Comparison of ENCODE assay signal across 14 cellular contexts in genomic region chr13:73714522-73714921, GRCh38.
DNase-seq lines count a peak whose midpoint lies in the region; ATAC-seq and TF ChIP-seq lines count a peak whose summit lies in the region.
"Had no signal": no experiment of that assay in that cellular context is flagged by ENCODE, and none has a peak within 500 bp of the region (broad histone marks: within the 10 kb centered on the region; RNA-seq: fewer than 3 reads in every experiment).

No MANE protein-coding gene starts in this region.

- DNase-seq in CD4-positive, alpha-beta memory T cell: peak in 1 of 5 donors; percentile 44
- DNase-seq in HT1080 (ENCODE audit: low read depth) (peak; percentile 19), foreskin keratinocyte (no peak), NCI-H1436 (lab: John Stamatoyannopoulos, UW) (no peak), DMS114 treated with DMSO at 0.1 percent for 48 hours (lab: John Stamatoyannopoulos, UW; ENCODE audit: unreplicated experiment) (no peak), NCI-H1417 treated with DMSO at 0.1 percent for 48 hours (lab: John Stamatoyannopoulos, UW) (no peak)
- peak; percentile 14 for DNase-seq in activated naive CD4-positive, alpha-beta T cell treated with anti-CD3 and anti-CD28 coated beads, Interleukin-2, amount 50 U/mL, for 16 hours
- DNase-seq: GDM1, left ventricle myocardium superior, NCI-H2081, right lobe of liver had no signal

- intact Hi-C loops in CD4-positive, alpha-beta memory T cell (cut with micrococcal nuclease): loop anchor here (2.0 to 10.0 kb wide), 2 partner anchors 420 to 1610 kb away; partner anchors contain the start of gene KLF12

- H3K36me3 Mint-ChIP-seq in CD4-positive, alpha-beta memory T cell: peaks cover 49 to 50% of the 10 kb centered on the region in 2 donors

- no peaks in the 10 kb centered on the region for H3K9me3 ChIP-seq in CD4-positive, alpha-beta memory T cell (ENCODE audit: control insufficient read depth in 1 of 2, low read length in 2 of 2)
- H3K9me3 ChIP-seq: breast epithelium, right lobe of liver had no signal

- POLR2A ChIA-PET in CD4-positive, alpha-beta memory T cell (lab: Charles Lee; ENCODE audit: partially characterized antibody): interaction anchor here (1.0 to 5.1 kb wide), 9 partner anchors 9 to 1611 kb away, joined by 3 to 30 read pairs (median 4); no protein-coding TSS in a partner anchor

- H3K27ac ChIP-seq in CD4-positive, alpha-beta memory T cell (ENCODE audit: low read depth, low read length): no peak overlapping the region
- peak overlapping the region; percentile 83 for H3K27ac ChIP-seq in foreskin keratinocyte
- H3K27ac ChIP-seq: right lobe of liver had no signal

- no peak for ATAC-seq in foreskin keratinocyte
- ATAC-seq: HCT116, K562, left ventricle myocardium superior, right lobe of liver had no signal

- peaks cover 52% of the 10 kb centered on the region for H3K4me1 ChIP-seq in CD4-positive, alpha-beta memory T cell (ENCODE audit: insufficient read depth, low read length)
- peaks cover 12% of the 10 kb centered on the region for H3K4me1 ChIP-seq in foreskin keratinocyte
- H3K4me1 ChIP-seq: breast epithelium had no signal

- no peak overlapping the region for H3K4me3 ChIP-seq in CD4-positive, alpha-beta memory T cell (ENCODE audit: low read length in 2 of 2)
- H3K4me3 ChIP-seq: breast epithelium, K562, right lobe of liver had no signal

- H3K4me1 Mint-ChIP-seq in CD4-positive, alpha-beta memory T cell: peaks cover 48 to 62% (median 58%) of the 10 kb centered on the region in 4 donors

- CTCF ChIA-PET in CD4-positive, alpha-beta memory T cell (lab: Charles Lee; ENCODE audit: partially characterized antibody): interaction anchor here (1.1 to 1.7 kb wide), 4 partner anchors 12 to 654 kb away, joined by 3 to 4 read pairs (median 4); no protein-coding TSS in a partner anchor

- peaks cover 6% of the 10 kb centered on the region for H3K36me3 ChIP-seq in CD4-positive, alpha-beta memory T cell (ENCODE audit: insufficient read depth, low read length)
- H3K36me3 ChIP-seq: breast epithelium had no signal

- H3K4me3 Mint-ChIP-seq in CD4-positive, alpha-beta memory T cell: peak overlapping the region in 6 of 8 donors; percentile 35 to 88 (median 78)

- H3K27me3 Mint-ChIP-seq in CD4-positive, alpha-beta memory T cell: no peaks in the 10 kb centered on the region

- H3K9me3 Mint-ChIP-seq in CD4-positive, alpha-beta memory T cell: no peaks in the 10 kb centered on the region

- TF ChIP-seq CTCF in foreskin keratinocyte (conservative IDR thresholded peaks at IDR 0.05): no peak

- H3K27me3 ChIP-seq in CD4-positive, alpha-beta memory T cell (ENCODE audit: insufficient read depth, low read length): no peaks in the 10 kb centered on the region
- no peaks in the 10 kb centered on the region for H3K27me3 ChIP-seq in foreskin keratinocyte
- H3K27me3 ChIP-seq: breast epithelium, right lobe of liver had no signal

- peak overlapping the region; percentile 84 to 98 (median 94) for H3K27ac Mint-ChIP-seq in CD4-positive, alpha-beta memory T cell

Comparison
In these comparisons a context has a peak if more than half of its experiments do, and no peak if none do; other contexts are left out.
1. DNase-seq: peak in HT1080 (single experiment) and activated naive CD4-positive, alpha-beta T cell treated with anti-CD3 and anti-CD28 coated beads, Interleukin-2, amount 50 U/mL, for 16 hours (single experiment); none in foreskin keratinocyte (0 of 2), NCI-H1436 (single experiment), DMS114 treated with DMSO at 0.1 percent for 48 hours (single experiment) and NCI-H1417 treated with DMSO at 0.1 percent for 48 hours (single experiment).